1 cellular context compared by ENCODE assay signal in genomic region chr5:124156408-124157027, GRCh38.
TF ChIP-seq lines count a peak whose summit lies in the region.

No MANE protein-coding gene starts in this region.

TF ChIP-seq in SK-N-SH treated with all-trans-retinoic acid at 6 μM for 48 hours, 23 proteins besides CTCF, POLR2A, EP300 and RAD21 (continued from another document):
- no peak for TF ChIP-seq ZC3H10 (CRISPR knock-in tag; IDR thresholded peaks at IDR 0.05)
- TF ChIP-seq ESRRG (CRISPR knock-in tag; IDR thresholded peaks at IDR 0.05) = no peak
